In the genomic region with DNA sequence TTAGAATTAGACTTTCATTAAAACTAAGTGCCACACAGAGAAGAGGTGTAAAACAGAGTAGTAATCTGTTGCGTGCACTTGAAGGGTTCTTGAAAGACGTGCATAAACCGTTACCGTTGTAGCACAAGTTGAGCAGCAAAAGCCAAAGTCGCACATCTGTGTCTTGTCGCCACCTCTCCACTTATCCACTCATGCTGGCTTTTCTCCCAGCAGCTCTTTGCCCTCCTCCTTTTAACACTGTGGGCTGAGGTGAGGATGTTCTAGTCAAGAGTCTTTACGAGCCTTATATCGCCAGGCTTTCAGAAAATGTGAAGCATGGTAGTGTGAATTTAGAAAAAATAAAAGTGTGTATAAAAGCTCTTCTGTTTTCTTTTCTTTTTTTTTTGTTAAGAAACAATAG, we compare ENCODE assay signal across 13 cellular contexts. TPM values are rescaled to one million over a fixed set of nuclear protein-coding genes. Genes with fewer than 3 reads are reported as not detected.
DNase-seq lines count a peak whose midpoint lies in the region; ATAC-seq, FAIRE-seq and TF ChIP-seq lines count a peak whose summit lies in the region.
"Had no signal": no experiment of that assay in that cellular context is flagged by ENCODE, and none has a peak within 500 bp of the region (broad histone marks: within the 10 kb centered on the region; RNA-seq: fewer than 3 reads in every experiment).

No MANE protein-coding gene starts in this region.

- no peaks in the 10 kb centered on the region for H3K36me3 Mint-ChIP-seq in activated B cell treated with CpG ODN at 0.5 μM for 24 hours (ENCODE audit: low read depth)
- H3K36me3 Mint-ChIP-seq: activated CD8-positive, alpha-beta memory T cell treated with anti-CD3 and anti-CD28 coated beads, Interleukin-2, amount 10 ng/mL, durations not matched to agents 7 days and 5 days; activated naive CD4-positive, alpha-beta T cell treated with anti-CD3 and anti-CD28 coated beads, Interleukin-2, amount 50 U/mL, for 24 hours had no signal

- H3K36me3 ChIP-seq in right lobe of liver (no peaks in the 10 kb centered on the region), HepG2 (replicated peaks in 1 of 2; ENCODE audit: control insufficient read depth in 1 of 2, insufficient read depth in 2 of 2, low read length in 2 of 2) (no peaks in the 10 kb centered on the region), iPS-20b (ENCODE audit: insufficient read depth, low read depth, low read length) (no peaks in the 10 kb centered on the region)
- H3K36me3 ChIP-seq: ovary had no signal

- H3K27ac Mint-ChIP-seq in activated B cell treated with CpG ODN at 0.5 μM for 24 hours: no peak overlapping the region
- H3K27ac Mint-ChIP-seq: activated CD8-positive, alpha-beta memory T cell treated with anti-CD3 and anti-CD28 coated beads, Interleukin-2, amount 10 ng/mL, durations not matched to agents 7 days and 5 days; activated naive CD4-positive, alpha-beta T cell treated with anti-CD3 and anti-CD28 coated beads, Interleukin-2, amount 50 U/mL, for 24 hours had no signal

- H3K4me3 Mint-ChIP-seq in activated B cell treated with CpG ODN at 0.5 μM for 24 hours: peak overlapping the region; percentile 21
- H3K4me3 Mint-ChIP-seq: activated CD8-positive, alpha-beta memory T cell treated with anti-CD3 and anti-CD28 coated beads, Interleukin-2, amount 10 ng/mL, durations not matched to agents 7 days and 5 days; activated naive CD4-positive, alpha-beta T cell treated with anti-CD3 and anti-CD28 coated beads, Interleukin-2, amount 50 U/mL, for 24 hours had no signal

- H2AFZ ChIP-seq in HepG2 (ENCODE audit: low read length): no peak overlapping the region

- H3K9me3 ChIP-seq in right lobe of liver (no peaks in the 10 kb centered on the region), HepG2 (ENCODE audit: low read length) (no peaks in the 10 kb centered on the region), iPS-20b (ENCODE audit: insufficient read depth, low read depth, low read length) (no peaks in the 10 kb centered on the region)
- H3K9me3 ChIP-seq: ovary had no signal

- POLR2A ChIA-PET in HepG2 (lab: Yijun Ruan, JAX) (no interaction called here), activated B cell treated with CpG ODN at 0.5 μM for 24 hours (lab: Charles Lee) (no interaction called here)

- H3K4me2 ChIP-seq in HepG2 (ENCODE audit: low read depth, low read length): no peak overlapping the region

- CTCF ChIA-PET in HepG2 (lab: Yijun Ruan, JAX; ENCODE audit: low intra/inter-chr PET ratio, low total read pairs): no interaction called here
- CTCF ChIA-PET in activated B cell treated with CpG ODN at 0.5 μM for 24 hours (lab: Charles Lee): no interaction called here

- no peak for TF ChIP-seq RAD21 in HepG2 (CRISPR knock-in tag; IDR thresholded peaks at IDR 0.05)

- WGBS in right lobe of liver (ENCODE audit: insufficient coverage, low coverage, low lambda C conversion rate, missing lambda C conversion rate): 51% methylated on average over 8 of the region's 8 CpGs
- 82% methylated on average over 8 of the region's 8 CpGs for WGBS in HepG2 (ENCODE audit: low lambda C conversion rate)

- ATAC-seq in right lobe of liver (peak; percentile 15 to 45 (median 22)), HepG2 (no peak), activated B cell treated with CpG ODN at 0.5 μM for 24 hours (ENCODE audit: low read depth) (no peak), HG03175 (IDR thresholded peaks at IDR 0.05; ENCODE audit: unreplicated experiment) (no peak)
- ATAC-seq: activated CD8-positive, alpha-beta memory T cell treated with anti-CD3 and anti-CD28 coated beads, Interleukin-2, amount 10 ng/mL, durations not matched to agents 7 days and 5 days had no signal

- H3K27ac ChIP-seq in right lobe of liver: peak overlapping the region in 2 of 3 donors; percentile 2 to 9
- H3K27ac ChIP-seq in HepG2 (ENCODE audit: extremely low read length, insufficient read depth, low read length): no peak overlapping the region
- H3K27ac ChIP-seq in iPS-20b (ENCODE audit: low read length): no peak overlapping the region
- H3K27ac ChIP-seq: ovary, VCaP had no signal

- H3K9me3 Mint-ChIP-seq in activated B cell treated with CpG ODN at 0.5 μM for 24 hours: no peaks in the 10 kb centered on the region
- H3K9me3 Mint-ChIP-seq: activated naive CD4-positive, alpha-beta T cell treated with anti-CD3 and anti-CD28 coated beads, Interleukin-2, amount 50 U/mL, for 24 hours had no signal

- TF ChIP-seq CTCF in right lobe of liver (IDR thresholded peaks at IDR 0.05) (no peak), HepG2 (CRISPR knock-in tag; IDR thresholded peaks at IDR 0.05) (no peak), activated B cell treated with CpG ODN at 0.5 μM for 24 hours (IDR thresholded peaks at IDR 0.05) (no peak)

- H3K4me1 ChIP-seq in right lobe of liver: peaks cover 0 to 19% (median 0%) of the 10 kb centered on the region in 4 donors
- no peaks in the 10 kb centered on the region for H3K4me1 ChIP-seq in HepG2 (ENCODE audit: insufficient read depth, low read length)
- peaks cover 19% of the 10 kb centered on the region for H3K4me1 ChIP-seq in iPS-20b (ENCODE audit: insufficient read depth, low read length)

- no peak for DNase-seq in right lobe of liver
- DNase-seq in HepG2 (ENCODE audit: low spot score): no peak
- DNase-seq in activated B cell treated with CpG ODN at 0.5 μM for 24 hours: no peak
- no peak for DNase-seq in NCI-H1417 treated with DMSO at 0.1 percent for 48 hours (lab: John Stamatoyannopoulos, UW)
- no peak for DNase-seq in NCI-H2029 (lab: John Stamatoyannopoulos, UW)
- no peak for DNase-seq in glomerular visceral epithelial cell (ENCODE audit: extremely low spot score)
- DNase-seq: activated CD8-positive, alpha-beta memory T cell treated with anti-CD3 and anti-CD28 coated beads, Interleukin-2, amount 10 ng/mL, durations not matched to agents 7 days and 5 days had no signal

- TF ChIP-seq EP300 in HepG2 (IDR thresholded peaks at IDR 0.05; ENCODE audit: low read depth in 2 of 2, low read length in 2 of 2) (no peak), HepG2 (CRISPR knock-in tag; IDR thresholded peaks at IDR 0.05; ENCODE audit: borderline replicate concordance) (no peak)

- intact Hi-C loops in right lobe of liver (cut with DNase I) (no loop called here), HepG2 (cut with micrococcal nuclease; ENCODE audit: unreplicated experiment) (no loop called here), activated B cell treated with CpG ODN at 0.5 μM for 24 hours (cut with micrococcal nuclease) (no loop called here)

- in situ Hi-C loops in HepG2 (cut with HindIII; ENCODE audit: extremely low pct_ligation_motif_present, low pct_unique_long_range_greater_than_20kb): no loop called here

- FAIRE-seq in HepG2 (lab: Jason Lieb, UNC): no peak

- H3K27me3 ChIP-seq in right lobe of liver (no peaks in the 10 kb centered on the region), HepG2 (ENCODE audit: control insufficient read depth in 1 of 2, insufficient read depth in 2 of 2, low read length in 2 of 2) (no peaks in the 10 kb centered on the region), iPS-20b (ENCODE audit: insufficient read depth, low read length) (no peaks in the 10 kb centered on the region; the same call in 1 of the 2 replicates)
- H3K27me3 ChIP-seq: ovary had no signal

- H3K4me1 Mint-ChIP-seq in activated B cell treated with CpG ODN at 0.5 μM for 24 hours: peaks cover 12% of the 10 kb centered on the region
- H3K4me1 Mint-ChIP-seq: activated CD8-positive, alpha-beta memory T cell treated with anti-CD3 and anti-CD28 coated beads, Interleukin-2, amount 10 ng/mL, durations not matched to agents 7 days and 5 days; activated naive CD4-positive, alpha-beta T cell treated with anti-CD3 and anti-CD28 coated beads, Interleukin-2, amount 50 U/mL, for 24 hours had no signal

- no peaks in the 10 kb centered on the region for H4K20me1 ChIP-seq in HepG2 (ENCODE audit: insufficient read depth, low read length)

- no TSS peak for BruUV-seq in HepG2 (replicated peaks; lab: Mats Ljungman, UMichigan)

- H3K27me3 Mint-ChIP-seq in activated B cell treated with CpG ODN at 0.5 μM for 24 hours: peaks cover 25% of the 10 kb centered on the region

- H3K79me2 ChIP-seq in HepG2 (ENCODE audit: insufficient read depth, low read length): no peaks in the 10 kb centered on the region

- TF ChIP-seq POLR2A in right lobe of liver (IDR thresholded peaks at IDR 0.05) (no peak), HepG2 (IDR thresholded peaks at IDR 0.05; ENCODE audit: insufficient read depth in 1 of 2, low read depth in 2 of 2, low read length in 2 of 2) (no peak)

- H3K4me3 ChIP-seq in right lobe of liver (no peak overlapping the region), HepG2 (replicated peaks in 1 of 3; ENCODE audit: insufficient read depth in 1 of 3, low read depth in 2 of 3, low read length in 3 of 3) (no peak overlapping the region), iPS-20b (ENCODE audit: low read length) (peak overlapping the region; percentile 24)
- H3K4me3 ChIP-seq: ovary had no signal

- H3K9ac ChIP-seq in HepG2 (ENCODE audit: insufficient read depth, low read depth, low read length) (no peak overlapping the region), iPS-20b (ENCODE audit: low read depth, low read length) (no peak overlapping the region)

RNA-seq across cellular contexts. Expression of a gene that starts 48.0 kb away (rescaled TPM):
- total RNA-seq in right lobe of liver (10 to 100 TPM; 20.4 to 35.0 (median 28.5) TPM), HepG2 (2016; rRNA removed; fragmentation: Illumina TruSeq; extraction: Trizol) (2.8 and 2.9 TPM in 2 replicates), activated B cell treated with CpG ODN at 0.5 μM for 24 hours (0.05 and 0.07 TPM in 2 replicates)
- total RNA-seq in HepG2 (2016; cell fraction: cytosol; rRNA removed; fragmentation: Illumina TruSeq; extraction: Trizol; ENCODE audit: low read depth): 1.1 and 1.9 TPM in 2 replicates
- 2.4 and 4.2 TPM in 2 replicates for total RNA-seq in HepG2 (2016; cell fraction: insoluble cytoplasmic fraction; rRNA removed; fragmentation: Illumina TruSeq; extraction: Trizol)
- total RNA-seq in HepG2 (2016; cell fraction: membrane; rRNA removed; fragmentation: Illumina TruSeq; extraction: Trizol): 1.6 TPM in 2 replicates
- total RNA-seq in HepG2 (2016; cell fraction: nucleus; rRNA removed; fragmentation: Illumina TruSeq; extraction: Trizol): 5.1 and 5.5 TPM in 2 replicates
- 0.12 and 0.24 TPM in 2 replicates for polyA plus RNA-seq in HepG2 (2011; rRNA removed)
- 0.08 and 0.19 TPM in 2 replicates for polyA plus RNA-seq in HepG2 (2011; cell fraction: cytosol; rRNA removed)
- 0.32 and 0.33 TPM in 2 replicates for polyA plus RNA-seq in HepG2 (2011; cell fraction: nucleus; rRNA removed)
- polyA plus RNA-seq in HepG2 (2012): 0.12 and 0.17 TPM in 2 replicates
- 0.09 and 0.17 TPM in 2 replicates for polyA plus RNA-seq in HepG2 (2016; cell fraction: cytosol; fragmentation: Illumina TruSeq; extraction: Trizol; ENCODE audit: low read depth)
- polyA plus RNA-seq in HepG2 (2016; cell fraction: insoluble cytoplasmic fraction; fragmentation: Illumina TruSeq; extraction: Trizol; ENCODE audit: low read depth): 2.0 and 2.5 TPM in 2 replicates
- polyA plus RNA-seq in HepG2 (2016; cell fraction: membrane; fragmentation: Illumina TruSeq; extraction: Trizol; ENCODE audit: low read depth): 0.42 and 0.54 TPM in 2 replicates
- 2.8 and 3.1 TPM in 2 replicates for polyA plus RNA-seq in HepG2 (2016; cell fraction: nucleus; fragmentation: Illumina TruSeq; extraction: Trizol; ENCODE audit: insufficient read depth, low read depth)
- 0.10 TPM in 1 of 2 replicates, not detected in the other for polyA minus RNA-seq in HepG2 (2011; rRNA and poly(A)+ RNA removed; ENCODE audit: low replicate concordance)
- 0.35 and 0.40 TPM in 2 replicates for polyA minus RNA-seq in HepG2 (2011; cell fraction: cytosol; rRNA and poly(A)+ RNA removed)
- polyA minus RNA-seq in HepG2 (2011; cell fraction: nucleus; rRNA and poly(A)+ RNA removed): 0.99 and 1.4 TPM in 2 replicates
- total RNA-seq: mononuclear cell had no signal

Comparison
In these comparisons a context has a peak if more than half of its experiments do, and no peak if none do; other contexts are left out.
1. ATAC-seq: peak in right lobe of liver (4 of 4); none in HepG2 (single experiment), activated B cell treated with CpG ODN at 0.5 μM for 24 hours (single experiment) and HG03175 (single experiment).
2. H3K27ac ChIP-seq: peak in right lobe of liver (2 of 3); none in HepG2 (single experiment) and iPS-20b (single experiment).